Comparison of ENCODE assay signal across 1 cellular context in genomic region chr20:44886276-44886671, GRCh38.
TF ChIP-seq lines count a peak whose summit lies in the region.

No MANE protein-coding gene starts in this region.

TF ChIP-seq in SK-N-SH, 30 proteins besides CTCF, POLR2A, EP300 and RAD21 (continued from another document):
- TF ChIP-seq REST (IDR thresholded peaks at IDR 0.05; ENCODE audit: low read depth, low read length) = no peak
